ENCODE assay signal across 20 cellular contexts in genomic region chr4:98476891-98477290, GRCh38.
DNase-seq lines count a peak whose midpoint lies in the region; ATAC-seq and TF ChIP-seq lines count a peak whose summit lies in the region.
"Had no signal": no experiment of that assay in that cellular context is flagged by ENCODE, and none has a peak within 500 bp of the region (broad histone marks: within the 10 kb centered on the region; RNA-seq: fewer than 3 reads in every experiment).

No MANE protein-coding gene starts in this region.

- H3K79me2 ChIP-seq in Karpas-422 (ENCODE audit: low read length), result no peaks in the 10 kb centered on the region

- WGBS in esophagus muscularis mucosa, result 95% methylated on average over 9 of the region's 9 CpGs

- intact Hi-C loops in activated CD8-positive, alpha-beta T cell treated with anti-CD3 and anti-CD28 coated beads for 36 hours (cut with micrococcal nuclease), result no loop called here
- intact Hi-C loops in esophagus muscularis mucosa (cut with DNase I), result loop anchor here (10.0 kb wide), 1 partner anchor 578 kb away; no protein-coding TSS in a partner anchor

- no peaks in the 10 kb centered on the region for H3K9me3 Mint-ChIP-seq in activated CD8-positive, alpha-beta T cell treated with anti-CD3 and anti-CD28 coated beads, Interleukin-2, amount 10 ng/mL, durations not matched to agents 7 days and 5 days (ENCODE audit: insufficient read depth)
- H3K9me3 Mint-ChIP-seq in activated CD8-positive, alpha-beta T cell treated with anti-CD3 and anti-CD28 coated beads for 36 hours, result no peaks in the 10 kb centered on the region
- H3K9me3 Mint-ChIP-seq: CD4-positive, alpha-beta T cell; H9 had no signal

- peaks cover 12% of the 10 kb centered on the region for H3K4me1 Mint-ChIP-seq in activated CD8-positive, alpha-beta T cell treated with anti-CD3 and anti-CD28 coated beads, Interleukin-2, amount 10 ng/mL, durations not matched to agents 7 days and 5 days (ENCODE audit: low read depth)
- peaks cover 32% of the 10 kb centered on the region for H3K4me1 Mint-ChIP-seq in activated CD8-positive, alpha-beta T cell treated with anti-CD3 and anti-CD28 coated beads for 36 hours (ENCODE audit: low read depth)

- no peak overlapping the region for H3K4me3 ChIP-seq in Karpas-422 (ENCODE audit: low read length)
- H3K4me3 ChIP-seq in esophagus muscularis mucosa, result no peak overlapping the region
- H3K4me3 ChIP-seq in SJCRH30, result no peak overlapping the region
- H3K4me3 ChIP-seq: A549, K562 had no signal

- H3K36me3 Mint-ChIP-seq in activated CD8-positive, alpha-beta T cell treated with anti-CD3 and anti-CD28 coated beads, Interleukin-2, amount 10 ng/mL, durations not matched to agents 7 days and 5 days (ENCODE audit: low read depth), result peaks cover 50% of the 10 kb centered on the region
- peaks cover 42% of the 10 kb centered on the region for H3K36me3 Mint-ChIP-seq in activated CD8-positive, alpha-beta T cell treated with anti-CD3 and anti-CD28 coated beads for 36 hours (ENCODE audit: low read depth)

- H3K9ac ChIP-seq in Karpas-422 (ENCODE audit: low read length), result no peak overlapping the region

- H3K4me1 ChIP-seq in Karpas-422 (ENCODE audit: low read length) (peaks cover 14% of the 10 kb centered on the region), esophagus muscularis mucosa (no peaks in the 10 kb centered on the region), SJCRH30 (no peaks in the 10 kb centered on the region)
- H3K4me1 ChIP-seq: Caco-2 had no signal

- H3K27me3 Mint-ChIP-seq in activated CD8-positive, alpha-beta T cell treated with anti-CD3 and anti-CD28 coated beads, Interleukin-2, amount 10 ng/mL, durations not matched to agents 7 days and 5 days (ENCODE audit: low read depth), result no peaks in the 10 kb centered on the region
- no peaks in the 10 kb centered on the region for H3K27me3 Mint-ChIP-seq in activated CD8-positive, alpha-beta T cell treated with anti-CD3 and anti-CD28 coated beads for 36 hours
- H3K27me3 Mint-ChIP-seq: CD4-positive, alpha-beta T cell had no signal

- H3K4me2 ChIP-seq in Karpas-422 (ENCODE audit: low read depth, low read length, poor library complexity, severe bottlenecking), result peak overlapping the region; percentile 10
- H3K4me2 ChIP-seq: A549 had no signal

- H3K27ac ChIP-seq in Karpas-422 (ENCODE audit: low read length) (no peak overlapping the region), esophagus muscularis mucosa (replicated peaks in 1 of 4) (no peak overlapping the region), SJCRH30 (no peak overlapping the region)
- H3K27ac ChIP-seq: 22Rv1, C4-2B, HL-60 had no signal

- H3K27me3 ChIP-seq in Karpas-422 (ENCODE audit: low read length), result no peaks in the 10 kb centered on the region
- no peaks in the 10 kb centered on the region for H3K27me3 ChIP-seq in esophagus muscularis mucosa
- no peaks in the 10 kb centered on the region for H3K27me3 ChIP-seq in SJCRH30

- no peaks in the 10 kb centered on the region for H3K36me3 ChIP-seq in Karpas-422 (ENCODE audit: insufficient read depth, low read length)
- peaks cover 0 to 12% (median 3%) of the 10 kb centered on the region in 4 donors for H3K36me3 ChIP-seq in esophagus muscularis mucosa
- H3K36me3 ChIP-seq in SJCRH30, result peaks cover 2% of the 10 kb centered on the region; the same call in 1 of the 2 replicates

- no peak for DNase-seq in activated CD8-positive, alpha-beta T cell treated with anti-CD3 and anti-CD28 coated beads, Interleukin-2, amount 10 ng/mL, durations not matched to agents 7 days and 5 days
- DNase-seq in activated CD8-positive, alpha-beta T cell treated with anti-CD3 and anti-CD28 coated beads for 36 hours, result no peak
- peak; percentile 54 for DNase-seq in Karpas-422
- peak; percentile 80 for DNase-seq in esophagus muscularis mucosa (ENCODE audit: extremely low spot score)
- no peak for DNase-seq in cerebellum (ENCODE audit: low spot score)
- DNase-seq in globus pallidus (ENCODE audit: low spot score), result no peak
- DNase-seq in SJCRH30, result no peak
- DNase-seq: AML-193; Caco-2; CD4-positive, alpha-beta T cell; DMS153; DMS79; GDM1; H9; IMR-90 had no signal

- no peak overlapping the region for H3K4me3 Mint-ChIP-seq in activated CD8-positive, alpha-beta T cell treated with anti-CD3 and anti-CD28 coated beads, Interleukin-2, amount 10 ng/mL, durations not matched to agents 7 days and 5 days
- no peak overlapping the region for H3K4me3 Mint-ChIP-seq in activated CD8-positive, alpha-beta T cell treated with anti-CD3 and anti-CD28 coated beads for 36 hours
- H3K4me3 Mint-ChIP-seq: CD4-positive, alpha-beta T cell; H9 had no signal

- H3K27ac Mint-ChIP-seq in activated CD8-positive, alpha-beta T cell treated with anti-CD3 and anti-CD28 coated beads, Interleukin-2, amount 10 ng/mL, durations not matched to agents 7 days and 5 days, result peak overlapping the region; percentile 18
- H3K27ac Mint-ChIP-seq in activated CD8-positive, alpha-beta T cell treated with anti-CD3 and anti-CD28 coated beads for 36 hours, result no peak overlapping the region
- H3K27ac Mint-ChIP-seq: CD4-positive, alpha-beta T cell had no signal

- H2AFZ ChIP-seq in Karpas-422 (ENCODE audit: low read length), result no peak overlapping the region

- POLR2A ChIA-PET in activated CD8-positive, alpha-beta T cell treated with anti-CD3 and anti-CD28 coated beads, Interleukin-2, amount 10 ng/mL, durations not matched to agents 7 days and 5 days (lab: Charles Lee), result interaction anchor here (1.3 kb wide), 1 partner anchor 9 kb away, joined by 4 read pairs; no protein-coding TSS in a partner anchor
- POLR2A ChIA-PET in activated CD8-positive, alpha-beta T cell treated with anti-CD3 and anti-CD28 coated beads for 36 hours (lab: Charles Lee), result interaction anchor here (0.8 kb wide), 1 partner anchor 11 kb away, joined by 3 read pairs; no protein-coding TSS in a partner anchor

- no peaks in the 10 kb centered on the region for H3K9me2 ChIP-seq in Karpas-422 (replicated peaks; ENCODE audit: insufficient read depth, low read length)

- TF ChIP-seq CTCF in activated CD8-positive, alpha-beta T cell treated with anti-CD3 and anti-CD28 coated beads for 36 hours (IDR thresholded peaks at IDR 0.05), result no peak
- TF ChIP-seq CTCF in esophagus muscularis mucosa (IDR thresholded peaks at IDR 0.05), result no peak

- no peaks in the 10 kb centered on the region for H4K20me1 ChIP-seq in Karpas-422 (ENCODE audit: insufficient read depth, low read depth, low read length)

- no peak for TF ChIP-seq POLR2A in esophagus muscularis mucosa (IDR thresholded peaks at IDR 0.05; ENCODE audit: low read depth)

- CTCF ChIA-PET in activated CD8-positive, alpha-beta T cell treated with anti-CD3 and anti-CD28 coated beads, Interleukin-2, amount 10 ng/mL, durations not matched to agents 7 days and 5 days (lab: Charles Lee), result interaction anchor here (3.7 kb wide), 1 partner anchor 9 kb away, joined by 21 read pairs; no protein-coding TSS in a partner anchor
- CTCF ChIA-PET in activated CD8-positive, alpha-beta T cell treated with anti-CD3 and anti-CD28 coated beads for 36 hours (lab: Charles Lee), result interaction anchor here (1.8 to 5.1 kb wide), 2 partner anchors 9 kb away, joined by 5 to 23 read pairs; no protein-coding TSS in a partner anchor

- H3K9me3 ChIP-seq in Karpas-422 (ENCODE audit: low read length), result no peaks in the 10 kb centered on the region
- H3K9me3 ChIP-seq in esophagus muscularis mucosa, result no peaks in the 10 kb centered on the region
- no peaks in the 10 kb centered on the region; the same call in 1 of the 2 replicates for H3K9me3 ChIP-seq in SJCRH30 (replicated peaks)
- H3K9me3 ChIP-seq: A549, Caco-2 had no signal

- TF ChIP-seq EP300 in esophagus muscularis mucosa (IDR thresholded peaks at IDR 0.05), result no peak

- no peak for ATAC-seq in activated CD8-positive, alpha-beta T cell treated with anti-CD3 and anti-CD28 coated beads, Interleukin-2, amount 10 ng/mL, durations not matched to agents 7 days and 5 days
- no peak for ATAC-seq in activated CD8-positive, alpha-beta T cell treated with anti-CD3 and anti-CD28 coated beads for 36 hours
- ATAC-seq: A549, K562 had no signal

Comparison
In these comparisons a context has a peak if more than half of its experiments do, and no peak if none do; other contexts are left out.
1. DNase-seq: peak in Karpas-422 (single experiment) and esophagus muscularis mucosa (single experiment); none in activated CD8-positive, alpha-beta T cell treated with anti-CD3 and anti-CD28 coated beads, Interleukin-2, amount 10 ng/mL, durations not matched to agents 7 days and 5 days (single experiment), activated CD8-positive, alpha-beta T cell treated with anti-CD3 and anti-CD28 coated beads for 36 hours (single experiment), cerebellum (single experiment), globus pallidus (single experiment) and SJCRH30 (0 of 2).